ENCODE assay signal across 8 cellular contexts in the genomic region with DNA sequence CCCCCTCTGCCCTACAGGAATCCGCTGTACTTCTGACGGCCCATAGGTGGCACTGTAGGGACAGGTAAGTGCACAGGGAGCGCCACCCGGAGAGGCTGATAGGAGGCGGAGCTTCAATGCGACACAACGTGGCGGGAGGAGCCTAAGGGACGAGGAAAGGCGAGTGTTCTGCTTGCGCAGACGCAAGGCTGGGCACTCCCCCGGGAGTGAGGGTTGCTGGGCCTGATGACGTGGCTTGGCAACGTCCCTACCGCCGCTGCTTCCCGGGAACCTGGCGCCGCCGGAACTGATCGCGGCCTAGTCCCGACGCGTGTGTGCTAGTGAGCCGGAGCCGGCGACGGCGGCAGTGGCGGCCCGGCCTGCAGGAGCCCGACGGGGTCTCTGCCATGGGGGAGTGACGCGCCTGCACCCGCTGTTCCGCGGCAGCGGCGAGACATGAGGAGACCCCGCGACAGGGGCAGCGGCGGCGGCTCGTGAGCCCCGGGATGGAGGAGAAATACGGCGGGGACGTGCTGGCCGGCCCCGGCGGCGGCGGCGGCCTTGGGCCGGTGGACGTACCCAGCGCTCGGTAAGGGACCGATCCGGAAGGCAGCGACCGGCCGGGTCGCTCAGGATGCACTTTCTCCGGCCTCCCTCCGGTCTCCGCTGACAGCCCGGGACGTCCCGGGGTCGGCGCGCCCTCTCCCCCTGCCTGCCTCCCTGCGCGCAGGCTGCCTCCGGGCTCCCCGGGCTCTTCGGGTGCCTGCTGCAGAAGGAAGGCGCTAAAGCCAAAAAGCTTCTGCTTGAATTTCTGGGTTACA. TPM values are rescaled to one million over a fixed set of nuclear protein-coding genes. Genes with fewer than 3 reads are reported as not detected.
A peak's percentile ranks its signal among the peaks of the same experiment; 100 is the strongest.
DNase-seq lines count a peak whose midpoint lies in the region; ATAC-seq and TF ChIP-seq lines count a peak whose summit lies in the region.

A gene (plus strand): TSS at position 244 of the 800 bp plus-strand sequence. CDS start 242 bp downstream, at position 486.

- TF ChIP-seq POLR2A in transverse colon (IDR thresholded peaks at IDR 0.05) = peak; percentile 91

- intact Hi-C loops in Right ventricle myocardium inferior (cut with DNase I) = loop anchor here (5.0 kb wide), 1 partner anchor 238 kb away; a partner anchor contains a TSS
- intact Hi-C loops in transverse colon (cut with DNase I; ENCODE audit: low total_unique reads) = no loop called here

- peak; percentile 98 for ATAC-seq in HG02642 (IDR thresholded peaks at IDR 0.05; ENCODE audit: poor library complexity, unreplicated experiment)
- peak; percentile 100 for ATAC-seq in Right ventricle myocardium inferior

- in situ Hi-C loops in transverse colon (cut with MboI; ENCODE audit: low pct_ligation_motif_present in 1 of 4, low pct_unique_long_range_greater_than_20kb in 1 of 4, low sequenced_read_pairs in 3 of 4) = loop anchor here in 3 of 4 donors (10.0 to 25.0 kb wide), 2 partner anchors 241 to 243 kb away; a partner anchor contains a TSS

- no peaks in the 10 kb centered on the region for H3F3A ChIP-seq in SU-DHL-6 (ENCODE audit: insufficient read depth)

- H3K36me3 ChIP-seq in SU-DHL-6 (ENCODE audit: low read length) (no peaks in the 10 kb centered on the region), parathyroid adenoma (ENCODE audit: control insufficient read depth, insufficient read depth, low read length) (no peaks in the 10 kb centered on the region), transverse colon (no peaks in the 10 kb centered on the region)

- H3K4me2 ChIP-seq in SU-DHL-6 (ENCODE audit: low read depth, low read length, poor library complexity, severe bottlenecking) = peak within 1 kb of the TSS; percentile 95
- peak within 1 kb of the TSS; percentile 85 for H3K4me2 ChIP-seq in parathyroid adenoma (ENCODE audit: low read length)

- H4K20me1 ChIP-seq in SU-DHL-6 (ENCODE audit: low read depth, low read length) = no peaks in the 10 kb centered on the region

- H3K79me2 ChIP-seq in SU-DHL-6 (ENCODE audit: insufficient read depth, low read length) (peaks cover 50% of the 10 kb centered on the region), parathyroid adenoma (peaks cover 25% of the 10 kb centered on the region)

- DNase-seq in GM12864 (ENCODE audit: low read depth) = peak; percentile 99
- DNase-seq in NCI-H1105 treated with DMSO at 0.1 percent for 48 hours (lab: John Stamatoyannopoulos, UW) = peak; percentile 96
- DNase-seq in activated naive CD8-positive, alpha-beta T cell treated with anti-CD3 and anti-CD28 coated beads, Interleukin-2, amount 50 U/mL, for 16 hours (ENCODE audit: low read depth, low spot score) = peak; percentile 98
- DNase-seq in Right ventricle myocardium inferior (ENCODE audit: missing footprints) = peak; percentile 99
- peak; percentile 99 for DNase-seq in transverse colon

- H3K27ac ChIP-seq in SU-DHL-6 (ENCODE audit: low read depth, low read length) = peak within 1 kb of the TSS; percentile 61
- H3K27ac ChIP-seq in parathyroid adenoma = peak within 1 kb of the TSS; percentile 92
- H3K27ac ChIP-seq in transverse colon = peak within 1 kb of the TSS; percentile 98 to 99 (median 98)

- no peak for TF ChIP-seq EP300 in transverse colon (IDR thresholded peaks at IDR 0.05; ENCODE audit: low read depth)

- H3K9me2 ChIP-seq in SU-DHL-6 (replicated peaks; ENCODE audit: insufficient read depth, low read length) = no peaks in the 10 kb centered on the region

- no peaks in the 10 kb centered on the region for H3K27me3 ChIP-seq in SU-DHL-6 (ENCODE audit: low read length)
- H3K27me3 ChIP-seq in parathyroid adenoma (ENCODE audit: control insufficient read depth, insufficient read depth, low read length) = no peaks in the 10 kb centered on the region
- no peaks in the 10 kb centered on the region for H3K27me3 ChIP-seq in transverse colon

- peak; percentile 86 for TF ChIP-seq CTCF in GM12864 (IDR thresholded peaks at IDR 0.05; ENCODE audit: low read depth, low read length, missing control alignments)
- peak; percentile 71 for TF ChIP-seq CTCF in SU-DHL-6 (IDR thresholded peaks at IDR 0.05; ENCODE audit: insufficient read depth, low read length, poor library complexity, severe bottlenecking)
- peak; percentile 97 for TF ChIP-seq CTCF in parathyroid adenoma (IDR thresholded peaks at IDR 0.05)
- TF ChIP-seq CTCF in transverse colon (IDR thresholded peaks at IDR 0.05) = peak; percentile 73 to 98 (median 92)

- WGBS in transverse colon (ENCODE audit: low coverage in 1 of 2), 2 donors = 1% methylated on average over 53 of the region's 83 CpGs; no CpG with 5 or more reads in 1 of the 2 donors

- H3K4me3 ChIP-seq in GM12864 (ENCODE audit: low read depth, low read length) (peak within 1 kb of the TSS; percentile 77), SU-DHL-6 (ENCODE audit: insufficient read depth, low read length, poor library complexity, severe bottlenecking) (peak within 1 kb of the TSS; percentile 99), parathyroid adenoma (ENCODE audit: low read depth, low read length) (peak within 1 kb of the TSS; percentile 77), transverse colon (peak within 1 kb of the TSS; percentile 72 to 95 (median 83))

- H3K9me3 ChIP-seq in SU-DHL-6 (ENCODE audit: insufficient read depth, low read length) (no peaks in the 10 kb centered on the region), parathyroid adenoma (ENCODE audit: control insufficient read depth, low read length) (no peaks in the 10 kb centered on the region), transverse colon (no peaks in the 10 kb centered on the region)

- H3K4me1 ChIP-seq in parathyroid adenoma = peaks cover 5% of the 10 kb centered on the region
- peaks cover 12 to 19% (median 13%) of the 10 kb centered on the region in 4 donors for H3K4me1 ChIP-seq in transverse colon

- H2AFZ ChIP-seq in SU-DHL-6 (ENCODE audit: low read depth, low read length, severe bottlenecking) (peak within 1 kb of the TSS; percentile 95), parathyroid adenoma (peak within 1 kb of the TSS; percentile 99)

- H3K9ac ChIP-seq in SU-DHL-6 (ENCODE audit: low read length) (peak within 1 kb of the TSS; percentile 97), parathyroid adenoma (peak within 1 kb of the TSS; percentile 98)

RNA-seq across cellular contexts. Expression of the gene that starts here (rescaled TPM):
- 30.2 TPM for total RNA-seq in Right ventricle myocardium inferior
- 10 to 100 TPM; 22.3 to 69.9 (median 41.9) TPM for total RNA-seq in transverse colon

Comparison
In these comparisons a context has a peak if more than half of its experiments do, and no peak if none do; other contexts are left out.
1. Peak in every context shown above with its lines: DNase-seq, ATAC-seq, H3K4me3 ChIP-seq and H3K27ac ChIP-seq.